Comparison of ENCODE assay signal across 9 cellular contexts in genomic region chr9:126986506-126986951, GRCh38.
DNase-seq lines count a peak whose midpoint lies in the region; ATAC-seq, FAIRE-seq and TF ChIP-seq lines count a peak whose summit lies in the region.
"Had no signal": no experiment of that assay in that cellular context is flagged by ENCODE, and none has a peak within 500 bp of the region (broad histone marks: within the 10 kb centered on the region; RNA-seq: fewer than 3 reads in every experiment).

No MANE protein-coding gene starts in this region.

- no peak for FAIRE-seq in astrocyte (lab: Jason Lieb, UNC)
- FAIRE-seq: TTC549 had no signal

- no peak overlapping the region for H3K9ac ChIP-seq in astrocyte (ENCODE audit: low read length)
- no peak overlapping the region for H3K9ac ChIP-seq in skeletal muscle satellite cell (ENCODE audit: low read depth, low read length)
- H3K9ac ChIP-seq in trophoblast cell (ENCODE audit: low read length), result no peak overlapping the region

- H4K8ac ChIP-seq in trophoblast cell (ENCODE audit: low read depth, low read length), result no peak overlapping the region

- H3K4me1 ChIP-seq in PC-9 (replicated peaks; ENCODE audit: insufficient read depth) (peaks cover 48% of the 10 kb centered on the region), astrocyte (ENCODE audit: insufficient read depth, low read length) (peaks cover 13% of the 10 kb centered on the region), skeletal muscle satellite cell (ENCODE audit: control insufficient read depth, insufficient read depth, low read length) (peaks cover 28% of the 10 kb centered on the region), trophoblast cell (ENCODE audit: control insufficient read depth in 1 of 2, insufficient read depth in 2 of 2, low read length in 2 of 2) (no peaks in the 10 kb centered on the region)

- H3F3A ChIP-seq in PC-9 (ENCODE audit: insufficient read depth, low read depth), result peaks cover 42% of the 10 kb centered on the region

- H3K36me3 ChIP-seq in PC-9 (ENCODE audit: low read depth) (no peaks in the 10 kb centered on the region), astrocyte (ENCODE audit: insufficient read depth, low read length) (no peaks in the 10 kb centered on the region), skeletal muscle satellite cell (ENCODE audit: insufficient read depth, low read length) (no peaks in the 10 kb centered on the region), trophoblast cell (ENCODE audit: control insufficient read depth in 1 of 2, insufficient read depth in 2 of 2, low read length in 2 of 2) (no peaks in the 10 kb centered on the region), WERI-Rb-1 (peaks cover 1% of the 10 kb centered on the region)

- no peak overlapping the region for H3K4ac ChIP-seq in trophoblast cell (ENCODE audit: low read depth, low read length)

- no peak overlapping the region for H3K27ac Mint-ChIP-seq in astrocyte (ENCODE audit: unreplicated experiment)
- no peak overlapping the region for H3K27ac Mint-ChIP-seq in mesothelial cell of epicardium

- H2BK120ac ChIP-seq in trophoblast cell (ENCODE audit: insufficient read depth, low read length, poor library complexity), result no peak overlapping the region

- no peaks in the 10 kb centered on the region for H3K79me1 ChIP-seq in trophoblast cell (ENCODE audit: low read length)

- H3K18ac ChIP-seq in trophoblast cell (ENCODE audit: low read length), result no peak overlapping the region

- BruUV-seq in PC-9 (replicated peaks; lab: Mats Ljungman, UMichigan), result no TSS peak

- no peak overlapping the region for H2BK5ac ChIP-seq in trophoblast cell (ENCODE audit: low read depth, low read length, poor library complexity)

- H3K4me1 Mint-ChIP-seq in astrocyte (ENCODE audit: low read depth, unreplicated experiment), result peaks cover 14% of the 10 kb centered on the region
- H3K4me1 Mint-ChIP-seq in mesothelial cell of epicardium, result no peaks in the 10 kb centered on the region

- no peak overlapping the region for H3K23ac ChIP-seq in trophoblast cell (ENCODE audit: low read length)

- H4K91ac ChIP-seq in trophoblast cell (ENCODE audit: low read depth, low read length), result no peak overlapping the region

- peak overlapping the region; percentile 71 for H3K4me2 ChIP-seq in PC-9
- peak overlapping the region; percentile 58 for H3K4me2 ChIP-seq in astrocyte (ENCODE audit: low read length)
- H3K4me2 ChIP-seq in skeletal muscle satellite cell (ENCODE audit: low read length), result peak overlapping the region; percentile 68
- H3K4me2 ChIP-seq in trophoblast cell (ENCODE audit: low read length), result no peak overlapping the region

- DNase-seq in PC-9 (peak; percentile 9 to 72), astrocyte (ENCODE audit: low read depth) (no peak), putamen (ENCODE audit: low spot score) (no peak), mesothelial cell of epicardium (ENCODE audit: low spot score in 2 of 2, unreplicated experiment in 2 of 2) (no peak), trophoblast cell (no peak), WERI-Rb-1 (no peak)

- no peaks in the 10 kb centered on the region for H3K9me2 ChIP-seq in PC-9 (ENCODE audit: insufficient read depth)

- H3K27me3 ChIP-seq in PC-9 (ENCODE audit: insufficient read depth, low read depth) (no peaks in the 10 kb centered on the region), astrocyte (ENCODE audit: insufficient read depth, low read length) (peaks cover 19% of the 10 kb centered on the region), skeletal muscle satellite cell (ENCODE audit: control insufficient read depth, insufficient read depth, low read length) (peaks cover 22% of the 10 kb centered on the region), trophoblast cell (ENCODE audit: insufficient read depth, low read length) (no peaks in the 10 kb centered on the region), WERI-Rb-1 (ENCODE audit: insufficient read depth, low read depth, severe bottlenecking) (no peaks in the 10 kb centered on the region)

- H2AFZ ChIP-seq in PC-9 (no peak overlapping the region), astrocyte (ENCODE audit: low read depth, low read length) (no peak overlapping the region), trophoblast cell (ENCODE audit: insufficient read depth, low read length, poor library complexity) (no peak overlapping the region)

- POLR2A ChIA-PET in PC-9 (lab: Charles Lee; ENCODE audit: unreplicated experiment), result no interaction called here

- H4K20me1 ChIP-seq in PC-9 (ENCODE audit: insufficient read depth) (no peaks in the 10 kb centered on the region), astrocyte (ENCODE audit: insufficient read depth, low read length) (no peaks in the 10 kb centered on the region)

- H3K79me2 ChIP-seq in PC-9 (ENCODE audit: low read depth) (no peaks in the 10 kb centered on the region), astrocyte (ENCODE audit: insufficient read depth, low read length) (no peaks in the 10 kb centered on the region), trophoblast cell (ENCODE audit: control insufficient read depth, insufficient read depth, low read length, poor library complexity) (no peaks in the 10 kb centered on the region)

- peaks cover 19% of the 10 kb centered on the region for H3K27me3 Mint-ChIP-seq in astrocyte (ENCODE audit: low read depth, unreplicated experiment)
- no peaks in the 10 kb centered on the region for H3K27me3 Mint-ChIP-seq in mesothelial cell of epicardium (ENCODE audit: low read depth)

- no peak overlapping the region for H2AK5ac ChIP-seq in trophoblast cell (ENCODE audit: low read length)

- TF ChIP-seq CTCF in PC-9 (conservative IDR thresholded peaks at IDR 0.05) (no peak), astrocyte (IDR thresholded peaks at IDR 0.05; ENCODE audit: insufficient read depth, low read depth, low read length) (no peak), mesothelial cell of epicardium (IDR thresholded peaks at IDR 0.05; ENCODE audit: unreplicated experiment) (no peak), WERI-Rb-1 (IDR thresholded peaks at IDR 0.05; ENCODE audit: low read depth, low read length) (no peak)

- H3K4me3 Mint-ChIP-seq in astrocyte (ENCODE audit: unreplicated experiment) (no peak overlapping the region), mesothelial cell of epicardium (no peak overlapping the region)

- ATAC-seq in GM18870 (IDR thresholded peaks at IDR 0.05; ENCODE audit: unreplicated experiment), result peak; percentile 3

- peak overlapping the region; percentile 87 for H3K27ac ChIP-seq in PC-9
- H3K27ac ChIP-seq in astrocyte (ENCODE audit: low read depth, low read length), result no peak overlapping the region
- no peak overlapping the region for H3K27ac ChIP-seq in trophoblast cell (ENCODE audit: low read depth, low read length)
- H3K27ac ChIP-seq in WERI-Rb-1, result no peak overlapping the region

- H3K36me3 Mint-ChIP-seq in astrocyte (ENCODE audit: low read depth, unreplicated experiment) (peaks cover 14% of the 10 kb centered on the region), mesothelial cell of epicardium (peaks cover 5% of the 10 kb centered on the region)

- H3K4me3 ChIP-seq in PC-9, result peak overlapping the region; percentile 10; the same call in 1 of the 2 replicates
- no peak overlapping the region for H3K4me3 ChIP-seq in astrocyte (ENCODE audit: insufficient read depth, low read depth, low read length)
- peak overlapping the region; percentile 29 for H3K4me3 ChIP-seq in skeletal muscle satellite cell (ENCODE audit: low read length)
- no peak overlapping the region for H3K4me3 ChIP-seq in trophoblast cell (ENCODE audit: low read depth, low read length)
- no peak overlapping the region for H3K4me3 ChIP-seq in WERI-Rb-1 (ENCODE audit: low read depth, low read length)

- H2BK12ac ChIP-seq in trophoblast cell (ENCODE audit: low read length), result no peak overlapping the region

- WGBS in trophoblast cell (ENCODE audit: extremely low coverage, insufficient coverage, insufficient read length), result no CpG with 5 or more reads among the region's 2 CpGs

- intact Hi-C loops in PC-9 (cut with micrococcal nuclease; ENCODE audit: unreplicated experiment), result loop anchor here (1.0 to 5.0 kb wide), 2 partner anchors 38 to 44 kb away; no protein-coding TSS in a partner anchor

- CTCF ChIA-PET in PC-9 (lab: Charles Lee), result interaction anchor here (0.6 to 3.0 kb wide), 4 partner anchors 19 to 212 kb away, joined by 3 to 11 read pairs (median 9); no protein-coding TSS in a partner anchor

- H3K9me3 Mint-ChIP-seq in astrocyte (ENCODE audit: unreplicated experiment) (peaks cover 10% of the 10 kb centered on the region), mesothelial cell of epicardium (peaks cover 5% of the 10 kb centered on the region)

- H3K9me3 ChIP-seq in PC-9 (ENCODE audit: insufficient read depth, low read depth) (no peaks in the 10 kb centered on the region; the same call in 1 of the 2 replicates), astrocyte (ENCODE audit: insufficient read depth, low read depth, low read length) (no peaks in the 10 kb centered on the region), skeletal muscle satellite cell (replicated peaks; ENCODE audit: low read length) (no peaks in the 10 kb centered on the region), trophoblast cell (ENCODE audit: insufficient read depth, low read depth, low read length) (peaks cover 3% of the 10 kb centered on the region), WERI-Rb-1 (ENCODE audit: severe bottlenecking) (peaks cover 4% of the 10 kb centered on the region)

- no peak overlapping the region for H4K12ac ChIP-seq in trophoblast cell (ENCODE audit: low read depth, low read length)

- H3K14ac ChIP-seq in trophoblast cell (ENCODE audit: low read length), result no peak overlapping the region

Comparison
In these comparisons a context has a peak if more than half of its experiments do, and no peak if none do; other contexts are left out.
1. DNase-seq: peak in PC-9 (2 of 2); none in astrocyte (single experiment), putamen (single experiment), mesothelial cell of epicardium (0 of 2), trophoblast cell (0 of 2) and WERI-Rb-1 (single experiment).
2. H3K4me3 ChIP-seq: peak in PC-9 (single experiment) and skeletal muscle satellite cell (single experiment); none in astrocyte (single experiment), trophoblast cell (single experiment) and WERI-Rb-1 (single experiment).